1 cellular context compared by ENCODE assay signal in genomic region chr2:134153481-134153880, GRCh38.
TF ChIP-seq lines count a peak whose summit lies in the region.

No MANE protein-coding gene starts in this region.

TF ChIP-seq in HepG2, 621 proteins besides CTCF, POLR2A, EP300 and RAD21 (continued from another document):
- TF ChIP-seq UBTF (CRISPR knock-in tag; IDR thresholded peaks at IDR 0.05): no peak
- no peak for TF ChIP-seq THYN1 (CRISPR knock-in tag; IDR thresholded peaks at IDR 0.05; ENCODE audit: borderline replicate concordance, low read depth)
- no peak for TF ChIP-seq SMAD3 (CRISPR knock-in tag; IDR thresholded peaks at IDR 0.05)
- TF ChIP-seq MED8 (CRISPR knock-in tag; IDR thresholded peaks at IDR 0.05; ENCODE audit: insufficient replicate concordance): no peak
- TF ChIP-seq SALL2 (CRISPR knock-in tag; IDR thresholded peaks at IDR 0.05): no peak
